8 cellular contexts compared by ENCODE assay signal in the genomic region with DNA sequence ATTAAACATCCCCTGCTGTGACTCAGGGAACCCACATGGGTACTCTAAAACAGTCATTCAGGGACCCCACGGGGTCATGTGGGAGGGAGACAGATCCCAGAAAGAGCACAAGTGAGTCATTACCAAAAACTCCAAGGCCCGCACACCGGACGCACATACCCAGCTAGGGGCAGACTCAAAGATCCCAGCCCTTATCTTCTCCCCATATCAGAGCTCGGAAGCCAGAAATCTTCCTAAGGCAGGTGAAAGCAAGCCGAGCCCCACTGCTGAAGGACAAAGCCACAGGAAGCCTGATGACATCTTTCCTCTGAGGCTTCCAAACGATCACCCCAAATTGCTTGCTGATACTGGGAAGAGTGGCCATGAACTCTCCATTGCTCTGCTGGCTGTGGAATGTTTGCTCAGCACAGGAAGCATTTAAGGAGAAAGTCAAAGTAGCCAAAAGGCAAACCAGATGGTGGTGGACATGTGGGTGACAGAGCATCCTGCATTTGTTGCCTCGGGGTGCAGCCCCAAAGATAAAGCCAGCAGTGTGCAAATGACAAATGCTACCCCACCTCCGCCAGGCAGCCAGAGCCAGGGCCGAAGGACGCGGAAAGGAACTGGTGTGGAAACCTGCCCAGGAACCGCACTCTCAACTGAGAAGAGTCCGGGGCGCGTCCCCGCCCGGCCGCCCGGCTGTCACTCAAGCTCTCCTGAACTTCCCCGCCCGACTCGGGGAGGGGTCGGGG. TPM values are rescaled to one million over a fixed set of nuclear protein-coding genes. Genes with fewer than 3 reads are reported as not detected.
DNase-seq lines count a peak whose midpoint lies in the region; FAIRE-seq and TF ChIP-seq lines count a peak whose summit lies in the region.

No MANE protein-coding gene starts in this region.

- FAIRE-seq in H54 (lab: Jason Lieb, UNC) = peak; percentile 93

- no peak for TF ChIP-seq EP300 in sigmoid colon (IDR thresholded peaks at IDR 0.05)

- 0 out of 2 replicates have a peak, but pooled peaks have one; percentile 19 for TF ChIP-seq POLR2A in H54 (IDR thresholded peaks at IDR 0.05; ENCODE audit: low read depth, low read length)
- no peak for TF ChIP-seq POLR2A in sigmoid colon (IDR thresholded peaks at IDR 0.05)

- in situ Hi-C loops in astrocyte of the spinal cord (cut with HindIII; ENCODE audit: low sequenced_read_pairs) = no loop called here

- WGBS in sigmoid colon, 2 donors = 0 to 1% methylated on average over 24 of the region's 24 CpGs

- H3K27ac ChIP-seq in sigmoid colon = peak overlapping the region; percentile 93 to 98 (median 97)

- no peak for TF ChIP-seq CTCF in LNCaP clone FGC (IDR thresholded peaks at IDR 0.05; ENCODE audit: control insufficient read depth, extremely low read depth, insufficient read depth)
- TF ChIP-seq CTCF in astrocyte of the spinal cord (IDR thresholded peaks at IDR 0.05; ENCODE audit: low read depth, low read length) = no peak
- TF ChIP-seq CTCF in sigmoid colon (IDR thresholded peaks at IDR 0.05) = no peak

- intact Hi-C loops in sigmoid colon (cut with DNase I) = loop anchor here (1.0 to 10.0 kb wide), 4 partner anchors 17 to 1131 kb away; a partner anchor contains a TSS

- H3K9me3 ChIP-seq in sigmoid colon = no peaks in the 10 kb centered on the region

- DNase-seq in H54 (ENCODE audit: insufficient read length, low spot score) (peak; percentile 88), LNCaP clone FGC (ENCODE audit: low read depth) (peak; percentile 36), T1000 (lab: John Stamatoyannopoulos, UW) (peak; percentile 78), astrocyte of the spinal cord (ENCODE audit: low read depth, low spot score) (peak; percentile 78), hypothalamus (lab: John Stamatoyannopoulos, UW) (peak in 39 of 51 donors; percentile 11 to 79 (median 58)), sigmoid colon (peak; percentile 87), NCI-H1930 (lab: John Stamatoyannopoulos, UW) (no peak)

- no peaks in the 10 kb centered on the region for H3K27me3 ChIP-seq in sigmoid colon

- H3K36me3 ChIP-seq in sigmoid colon = peaks cover 6 to 24% (median 9%) of the 10 kb centered on the region in 4 donors

- H3K4me3 ChIP-seq in GM08714 (ENCODE audit: low read length) (peak overlapping the region; percentile 82), LNCaP clone FGC (ENCODE audit: low read depth, low read length) (peak overlapping the region; percentile 90), astrocyte of the spinal cord (ENCODE audit: low read depth, low read length) (peak overlapping the region; percentile 76), sigmoid colon (peak overlapping the region; percentile 65 to 83 (median 76))

- peaks cover 0 to 38% (median 28%) of the 10 kb centered on the region in 4 donors for H3K4me1 ChIP-seq in sigmoid colon

RNA-seq across cellular contexts. Expression of a gene that starts 0.8 kb away (rescaled TPM):
- 10 to 100 TPM; 63.0 to 85.3 (median 77.6) TPM for total RNA-seq in sigmoid colon
- polyA plus RNA-seq in sigmoid colon = 10 to 100 TPM; 55.3 to 75.4 (median 67.5) TPM

RNA-seq across cellular contexts. Expression of a gene that starts 6.5 kb away (rescaled TPM):
- total RNA-seq in sigmoid colon = 10 to 100 TPM in 1 of 4 donors, 1 to 10 TPM in 2, not detected in 1; 6.0 to 22.7 (median 6.3) TPM
- polyA plus RNA-seq in sigmoid colon = 1 to 10 TPM in 2 of 3 donors, not detected in 1; 2.9 to 4.2 TPM

RNA-seq across cellular contexts. Expression of a gene that starts 17.2 kb away (rescaled TPM):
- total RNA-seq in sigmoid colon = 100 to 1,000 TPM; 358 to 796 (median 595) TPM
- polyA plus RNA-seq in sigmoid colon = 1,000 to 10,000 TPM in 1 of 3 donors, 100 to 1,000 TPM in 2; 596 to 1,023 (median 842) TPM

RNA-seq across cellular contexts. Expression of a gene that starts 50.3 kb away (rescaled TPM):
- 1 to 10 TPM; 1.3 to 4.3 (median 2.2) TPM for total RNA-seq in sigmoid colon
- polyA plus RNA-seq in sigmoid colon = 10 to 100 TPM in 1 of 3 donors, not detected in 2; 28.0 TPM

Comparison
In these comparisons a context has a peak if more than half of its experiments do, and no peak if none do; other contexts are left out.
1. DNase-seq: peak in H54 (single experiment), LNCaP clone FGC (single experiment), T1000 (single experiment), astrocyte of the spinal cord (single experiment), hypothalamus (39 of 51) and sigmoid colon (single experiment); none in NCI-H1930 (0 of 2).
2. Peak in every context shown above with its lines, with median percentiles within 50 percentile points of each other: H3K4me3 ChIP-seq.